In genomic region chr12:104801005-104801404, GRCh38 we compare ENCODE assay signal across 1 cellular context.
TF ChIP-seq lines count a peak whose summit lies in the region.

No MANE protein-coding gene starts in this region.

TF ChIP-seq in H1, 55 proteins besides CTCF, POLR2A, EP300 and RAD21 (continued from another document):
- TF ChIP-seq CHD7 (IDR thresholded peaks at IDR 0.05; ENCODE audit: insufficient replicate concordance, low read length), result no peak
- TF ChIP-seq CEBPB (IDR thresholded peaks at IDR 0.05; ENCODE audit: low read depth, low read length), result no peak
- no peak for TF ChIP-seq BACH1 (IDR thresholded peaks at IDR 0.05; ENCODE audit: low read length)
- TF ChIP-seq SAP30 (IDR thresholded peaks at IDR 0.05; ENCODE audit: insufficient read depth, insufficient replicate concordance, low read length), result no peak
- TF ChIP-seq CHD1 (IDR thresholded peaks at IDR 0.05; ENCODE audit: low read depth, low read length), result no peak
- TF ChIP-seq POLR2AphosphoS5 (IDR thresholded peaks at IDR 0.05; ENCODE audit: low read depth, low read length), result no peak
- TF ChIP-seq HDAC6 (IDR thresholded peaks at IDR 0.05; ENCODE audit: low read depth, low read length), result no peak
- no peak for TF ChIP-seq NRF1 (IDR thresholded peaks at IDR 0.05; ENCODE audit: low read depth, low read length)
TF ChIP-seq in H1: peak in this region for 0.
